8 cellular contexts compared by ENCODE assay signal in genomic region chr1:65065535-65066378, GRCh38.
DNase-seq lines count a peak whose midpoint lies in the region; ATAC-seq, FAIRE-seq and TF ChIP-seq lines count a peak whose summit lies in the region.

No MANE protein-coding gene starts in this region.

- FAIRE-seq in pancreas (lab: Jason Lieb, UNC) = no peak

- DNase-seq in activated CD4-positive, alpha-beta T cell treated with anti-CD3 and anti-CD28 coated beads, Interleukin-2, amount 10 ng/mL, durations not matched to agents 7 days and 5 days = no peak
- no peak for DNase-seq in activated CD4-positive, alpha-beta T cell treated with anti-CD3 and anti-CD28 coated beads, Interleukin-2, amount 50 U/mL, for 4 hours
- DNase-seq in WTC11 (ENCODE audit: low spot score) = peak; percentile 72
- DNase-seq in head of caudate nucleus = peak in 35 of 42 donors; percentile 9 to 71 (median 41)
- DNase-seq in pancreas = peak; percentile 47 to 76 (median 61)
- no peak for DNase-seq in activated CD8-positive, alpha-beta memory T cell treated with anti-CD3 and anti-CD28 coated beads, Interleukin-2, amount 50 U/mL, for 48 hours

- H3K4me3 ChIP-seq in pancreas = peak overlapping the region; percentile 56 to 88 (median 77)

- no peaks in the 10 kb centered on the region for H3K27me3 ChIP-seq in pancreas

- WGBS in pancreas, 2 donors = 17 to 21% methylated on average over 15 of the region's 15 CpGs

- no peaks in the 10 kb centered on the region for H3K9me3 Mint-ChIP-seq in activated CD4-positive, alpha-beta T cell treated with anti-CD3 and anti-CD28 coated beads, Interleukin-2, amount 10 ng/mL, durations not matched to agents 7 days and 5 days
- H3K9me3 Mint-ChIP-seq in WTC11 = no peaks in the 10 kb centered on the region

- TF ChIP-seq CTCF in WTC11 (IDR thresholded peaks at IDR 0.05) = no peak
- no peak for TF ChIP-seq CTCF in pancreas (IDR thresholded peaks at IDR 0.05)

- CTCF ChIA-PET in activated CD4-positive, alpha-beta T cell treated with anti-CD3 and anti-CD28 coated beads, Interleukin-2, amount 10 ng/mL, durations not matched to agents 7 days and 5 days (lab: Charles Lee) = interaction anchor here (1.1 to 2.7 kb wide), 2 partner anchors 9 to 622 kb away, joined by 3 to 11 read pairs; no protein-coding TSS in a partner anchor
- CTCF ChIA-PET in WTC11 (lab: Charles Lee) = interaction anchor here (0.6 to 3.2 kb wide), 7 partner anchors 9 to 622 kb away, joined by 3 to 21 read pairs (median 4); no protein-coding TSS in a partner anchor

- H3K36me3 Mint-ChIP-seq in activated CD4-positive, alpha-beta T cell treated with anti-CD3 and anti-CD28 coated beads, Interleukin-2, amount 10 ng/mL, durations not matched to agents 7 days and 5 days (ENCODE audit: low read depth) = no peaks in the 10 kb centered on the region
- H3K36me3 Mint-ChIP-seq in WTC11 = peaks cover 4% of the 10 kb centered on the region

- ATAC-seq in WTC11 (peak; percentile 46), pancreas (peak; percentile 43 to 62 (median 54)), GM18861 (IDR thresholded peaks at IDR 0.05; ENCODE audit: unreplicated experiment) (no peak), HG03439 (IDR thresholded peaks at IDR 0.05; ENCODE audit: unreplicated experiment) (no peak)

- intact Hi-C loops in head of caudate nucleus (cut with DNase I) (loop anchor here (10.0 kb wide), 1 partner anchor 101 kb away; the partner anchor contains the start of gene JAK1), pancreas (cut with DNase I) (no loop called here)

- H3K4me1 Mint-ChIP-seq in activated CD4-positive, alpha-beta T cell treated with anti-CD3 and anti-CD28 coated beads, Interleukin-2, amount 10 ng/mL, durations not matched to agents 7 days and 5 days = peaks cover 44% of the 10 kb centered on the region
- H3K4me1 Mint-ChIP-seq in WTC11 = peaks cover 58% of the 10 kb centered on the region

- H3K4me1 ChIP-seq in pancreas = peaks cover 0 to 5% (median 0%) of the 10 kb centered on the region in 3 donors

- POLR2A ChIA-PET in activated CD4-positive, alpha-beta T cell treated with anti-CD3 and anti-CD28 coated beads, Interleukin-2, amount 10 ng/mL, durations not matched to agents 7 days and 5 days (lab: Charles Lee) = no interaction called here
- POLR2A ChIA-PET in WTC11 (lab: Charles Lee) = interaction anchor here (0.6 to 1.4 kb wide), 5 partner anchors 39 to 1808 kb away, joined by 3 to 5 read pairs (median 3); partner anchors contain the start of gene DNAJC6

- H3K4me3 Mint-ChIP-seq in activated CD4-positive, alpha-beta T cell treated with anti-CD3 and anti-CD28 coated beads, Interleukin-2, amount 10 ng/mL, durations not matched to agents 7 days and 5 days = peak overlapping the region; percentile 86
- H3K4me3 Mint-ChIP-seq in WTC11 = peak overlapping the region; percentile 89

- no peaks in the 10 kb centered on the region for H3K36me3 ChIP-seq in pancreas

- H3K27ac Mint-ChIP-seq in activated CD4-positive, alpha-beta T cell treated with anti-CD3 and anti-CD28 coated beads, Interleukin-2, amount 10 ng/mL, durations not matched to agents 7 days and 5 days = peak overlapping the region; percentile 74
- H3K27ac Mint-ChIP-seq in WTC11 = peak overlapping the region; percentile 95

- no peaks in the 10 kb centered on the region for H3K27me3 Mint-ChIP-seq in activated CD4-positive, alpha-beta T cell treated with anti-CD3 and anti-CD28 coated beads, Interleukin-2, amount 10 ng/mL, durations not matched to agents 7 days and 5 days
- no peaks in the 10 kb centered on the region for H3K27me3 Mint-ChIP-seq in WTC11 (ENCODE audit: low read depth)

- H3K27ac ChIP-seq in pancreas = peak overlapping the region; percentile 87 to 99 (median 96)

- no peaks in the 10 kb centered on the region for H3K9me3 ChIP-seq in pancreas

TF ChIP-seq in WTC11, 78 proteins besides CTCF, POLR2A, EP300 and RAD21:
- no peak for TF ChIP-seq FOXJ3 (CRISPR knock-in tag; IDR thresholded peaks at IDR 0.05; ENCODE audit: borderline replicate concordance)
- TF ChIP-seq MAX (CRISPR knock-in tag; IDR thresholded peaks at IDR 0.05) = 0 out of 2 replicates have a peak, but pooled peaks have one; percentile 4

Comparison
In these comparisons a context has a peak if more than half of its experiments do, and no peak if none do; other contexts are left out.
1. DNase-seq: peak in WTC11 (single experiment), head of caudate nucleus (35 of 42) and pancreas (6 of 6); none in activated CD4-positive, alpha-beta T cell treated with anti-CD3 and anti-CD28 coated beads, Interleukin-2, amount 10 ng/mL, durations not matched to agents 7 days and 5 days (single experiment), activated CD4-positive, alpha-beta T cell treated with anti-CD3 and anti-CD28 coated beads, Interleukin-2, amount 50 U/mL, for 4 hours (0 of 2) and activated CD8-positive, alpha-beta memory T cell treated with anti-CD3 and anti-CD28 coated beads, Interleukin-2, amount 50 U/mL, for 48 hours (single experiment).
2. ATAC-seq: peak in WTC11 (single experiment) and pancreas (4 of 4); none in GM18861 (single experiment) and HG03439 (single experiment).